ENCODE assay signal across 8 cellular contexts in the genomic region with DNA sequence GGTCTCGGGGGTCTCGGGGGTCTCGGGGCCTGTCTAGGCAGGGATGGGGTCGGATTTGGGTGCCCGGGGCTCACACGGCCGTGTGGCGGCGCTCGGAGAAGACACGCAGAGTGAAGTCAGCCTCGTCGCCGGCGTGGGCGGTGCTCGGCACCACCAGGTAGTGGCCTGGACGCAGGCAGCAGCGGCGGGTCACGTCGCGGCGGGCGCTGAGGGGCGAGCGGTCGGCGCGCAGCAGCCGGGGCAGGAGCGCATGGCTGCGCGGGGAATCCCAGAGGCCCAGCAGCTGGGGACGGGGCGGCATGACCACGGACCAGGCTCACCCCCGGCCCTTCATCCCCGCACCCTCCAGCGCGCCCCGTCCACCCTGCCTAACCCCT. TPM values are rescaled to one million over a fixed set of nuclear protein-coding genes. Genes with fewer than 3 reads are reported as not detected.
A peak's percentile ranks its signal among the peaks of the same experiment; 100 is the strongest.
DNase-seq lines count a peak whose midpoint lies in the region; ATAC-seq and TF ChIP-seq lines count a peak whose summit lies in the region.

No MANE protein-coding gene starts in this region.

- DNase-seq in AG09309 (ENCODE audit: low read depth) (no peak), endothelial cell (ENCODE audit: low spot score) (peak; percentile 47), upper lobe of right lung (peak; percentile 84), NAMALWA (ENCODE audit: low spot score) (no peak)
- DNase-seq in activated CD4-positive, alpha-beta T cell treated with anti-CD3 and anti-CD28 coated beads, Interleukin-2, amount 10 ng/mL, durations not matched to agents 7 days and 5 days, result peak; percentile 46
- peak; percentile 72 for DNase-seq in natural killer cell treated with Interleukin-12 subunit alpha and Interleukin-12 subunit beta and Interleukin-15 and Interleukin-18, amount 100 ng/mL, for 72 hours (ENCODE audit: low spot score)

- H3K9me3 ChIP-seq in HUES48 (ENCODE audit: control insufficient read depth, insufficient read depth, low read length) (no peaks in the 10 kb centered on the region), upper lobe of right lung (no peaks in the 10 kb centered on the region)

- peaks cover 45% of the 10 kb centered on the region for H3K4me1 Mint-ChIP-seq in activated CD4-positive, alpha-beta T cell treated with anti-CD3 and anti-CD28 coated beads, Interleukin-2, amount 10 ng/mL, durations not matched to agents 7 days and 5 days
- peaks cover 12% of the 10 kb centered on the region for H3K4me1 Mint-ChIP-seq in endothelial cell (ENCODE audit: unreplicated experiment)
- peaks cover 42 to 55% of the 10 kb centered on the region in 2 donors for H3K4me1 Mint-ChIP-seq in natural killer cell treated with Interleukin-12 subunit alpha and Interleukin-12 subunit beta and Interleukin-15 and Interleukin-18, amount 100 ng/mL, for 72 hours (ENCODE audit: low read depth in 2 of 2)

- peaks cover 8% of the 10 kb centered on the region for H3K27me3 ChIP-seq in HUES48 (ENCODE audit: control insufficient read depth, insufficient read depth, low read length)
- no peaks in the 10 kb centered on the region for H3K27me3 ChIP-seq in upper lobe of right lung

- intact Hi-C loops in upper lobe of right lung (cut with DNase I), result no loop called here

- peaks cover 7% of the 10 kb centered on the region for H3K27me3 Mint-ChIP-seq in activated CD4-positive, alpha-beta T cell treated with anti-CD3 and anti-CD28 coated beads, Interleukin-2, amount 10 ng/mL, durations not matched to agents 7 days and 5 days
- peaks cover 26% of the 10 kb centered on the region for H3K27me3 Mint-ChIP-seq in endothelial cell (ENCODE audit: unreplicated experiment)
- no peaks in the 10 kb centered on the region for H3K27me3 Mint-ChIP-seq in natural killer cell treated with Interleukin-12 subunit alpha and Interleukin-12 subunit beta and Interleukin-15 and Interleukin-18, amount 100 ng/mL, for 72 hours

- H3K36me3 ChIP-seq in HUES48 (ENCODE audit: control insufficient read depth, insufficient read depth, low read length) (peaks cover 10% of the 10 kb centered on the region), upper lobe of right lung (peaks cover 2% of the 10 kb centered on the region)

- H3K9me3 Mint-ChIP-seq in activated CD4-positive, alpha-beta T cell treated with anti-CD3 and anti-CD28 coated beads, Interleukin-2, amount 10 ng/mL, durations not matched to agents 7 days and 5 days, result no peaks in the 10 kb centered on the region
- no peaks in the 10 kb centered on the region for H3K9me3 Mint-ChIP-seq in endothelial cell (ENCODE audit: unreplicated experiment)
- no peaks in the 10 kb centered on the region for H3K9me3 Mint-ChIP-seq in natural killer cell treated with Interleukin-12 subunit alpha and Interleukin-12 subunit beta and Interleukin-15 and Interleukin-18, amount 100 ng/mL, for 72 hours

- TF ChIP-seq CTCF in AG09309 (IDR thresholded peaks at IDR 0.05; ENCODE audit: control insufficient read depth, insufficient read depth, low read depth, low read length, missing control alignments) (no peak), endothelial cell (IDR thresholded peaks at IDR 0.05; ENCODE audit: unreplicated experiment) (no peak), upper lobe of right lung (IDR thresholded peaks at IDR 0.05) (no peak)

- H3K4me3 ChIP-seq in AG09309 (ENCODE audit: control insufficient read depth, low read depth, low read length), result peak overlapping the region; percentile 22
- H3K4me3 ChIP-seq in HUES48 (ENCODE audit: low read depth, low read length), result peak overlapping the region; percentile 62
- H3K4me3 ChIP-seq in upper lobe of right lung, result peak overlapping the region; percentile 42

- peaks cover 1% of the 10 kb centered on the region for H3K36me3 Mint-ChIP-seq in activated CD4-positive, alpha-beta T cell treated with anti-CD3 and anti-CD28 coated beads, Interleukin-2, amount 10 ng/mL, durations not matched to agents 7 days and 5 days (ENCODE audit: low read depth)
- peaks cover 21% of the 10 kb centered on the region for H3K36me3 Mint-ChIP-seq in endothelial cell (ENCODE audit: low read depth, unreplicated experiment)
- no peaks in the 10 kb centered on the region for H3K36me3 Mint-ChIP-seq in natural killer cell treated with Interleukin-12 subunit alpha and Interleukin-12 subunit beta and Interleukin-15 and Interleukin-18, amount 100 ng/mL, for 72 hours

- peak; percentile 45 to 64 for ATAC-seq in natural killer cell treated with Interleukin-12 subunit alpha and Interleukin-12 subunit beta and Interleukin-15 and Interleukin-18, amount 100 ng/mL, for 72 hours
- ATAC-seq in upper lobe of right lung, result peak; percentile 29
- no peak for ATAC-seq in HG03097 (IDR thresholded peaks at IDR 0.05; ENCODE audit: low FRiP score, unreplicated experiment)

- H3K4me1 ChIP-seq in HUES48 (ENCODE audit: control insufficient read depth, insufficient read depth, low read length) (peaks cover 8% of the 10 kb centered on the region), upper lobe of right lung (peaks cover 33% of the 10 kb centered on the region)

- POLR2A ChIA-PET in activated CD4-positive, alpha-beta T cell treated with anti-CD3 and anti-CD28 coated beads, Interleukin-2, amount 10 ng/mL, durations not matched to agents 7 days and 5 days (lab: Charles Lee), result no interaction called here

- H3K27ac ChIP-seq in HUES48 (ENCODE audit: low read depth, low read length), result no peak overlapping the region
- H3K27ac ChIP-seq in upper lobe of right lung, result no peak overlapping the region

- CTCF ChIA-PET in activated CD4-positive, alpha-beta T cell treated with anti-CD3 and anti-CD28 coated beads, Interleukin-2, amount 10 ng/mL, durations not matched to agents 7 days and 5 days (lab: Charles Lee), result no interaction called here

- no peak overlapping the region for H3K27ac Mint-ChIP-seq in activated CD4-positive, alpha-beta T cell treated with anti-CD3 and anti-CD28 coated beads, Interleukin-2, amount 10 ng/mL, durations not matched to agents 7 days and 5 days
- H3K27ac Mint-ChIP-seq in endothelial cell (ENCODE audit: unreplicated experiment), result no peak overlapping the region
- peak overlapping the region in 1 of 2 donors; percentile 60 for H3K27ac Mint-ChIP-seq in natural killer cell treated with Interleukin-12 subunit alpha and Interleukin-12 subunit beta and Interleukin-15 and Interleukin-18, amount 100 ng/mL, for 72 hours

- no peak overlapping the region for H3K9ac ChIP-seq in HUES48 (ENCODE audit: low read depth, low read length)

- no peak overlapping the region for H3K4me3 Mint-ChIP-seq in activated CD4-positive, alpha-beta T cell treated with anti-CD3 and anti-CD28 coated beads, Interleukin-2, amount 10 ng/mL, durations not matched to agents 7 days and 5 days
- no peak overlapping the region for H3K4me3 Mint-ChIP-seq in endothelial cell (ENCODE audit: unreplicated experiment)
- H3K4me3 Mint-ChIP-seq in natural killer cell treated with Interleukin-12 subunit alpha and Interleukin-12 subunit beta and Interleukin-15 and Interleukin-18, amount 100 ng/mL, for 72 hours, result peak overlapping the region; percentile 51

RNA-seq across cellular contexts. Expression of a gene that starts 8.2 kb away (rescaled TPM):
- total RNA-seq in activated CD4-positive, alpha-beta T cell treated with anti-CD3 and anti-CD28 coated beads, Interleukin-2, amount 10 ng/mL, durations not matched to agents 7 days and 5 days, result 1 to 10 TPM; 3.5 to 3.7 TPM
- total RNA-seq in endothelial cell (ENCODE audit: unreplicated experiment) (2.9 TPM), upper lobe of right lung (14.4 TPM)
- total RNA-seq in natural killer cell treated with Interleukin-12 subunit alpha and Interleukin-12 subunit beta and Interleukin-15 and Interleukin-18, amount 100 ng/mL, for 72 hours, result 10 to 100 TPM in 1 of 2 donors, 1 to 10 TPM in 1; 3.6 to 10.4 TPM

RNA-seq across cellular contexts. Expression of a gene that starts 37.3 kb away (rescaled TPM):
- not detected for total RNA-seq in activated CD4-positive, alpha-beta T cell treated with anti-CD3 and anti-CD28 coated beads, Interleukin-2, amount 10 ng/mL, durations not matched to agents 7 days and 5 days
- total RNA-seq in endothelial cell (ENCODE audit: unreplicated experiment) (3.6 TPM), upper lobe of right lung (not detected)
- not detected for total RNA-seq in natural killer cell treated with Interleukin-12 subunit alpha and Interleukin-12 subunit beta and Interleukin-15 and Interleukin-18, amount 100 ng/mL, for 72 hours

RNA-seq across cellular contexts. Expression of a gene that starts 53.0 kb away (rescaled TPM):
- not detected for total RNA-seq in activated CD4-positive, alpha-beta T cell treated with anti-CD3 and anti-CD28 coated beads, Interleukin-2, amount 10 ng/mL, durations not matched to agents 7 days and 5 days
- total RNA-seq in endothelial cell (ENCODE audit: unreplicated experiment) (18.8 TPM), upper lobe of right lung (3.2 TPM)
- total RNA-seq in natural killer cell treated with Interleukin-12 subunit alpha and Interleukin-12 subunit beta and Interleukin-15 and Interleukin-18, amount 100 ng/mL, for 72 hours, result not detected

Comparison
In these comparisons a context has a peak if more than half of its experiments do, and no peak if none do; other contexts are left out.
1. DNase-seq: peak in activated CD4-positive, alpha-beta T cell treated with anti-CD3 and anti-CD28 coated beads, Interleukin-2, amount 10 ng/mL, durations not matched to agents 7 days and 5 days (single experiment), endothelial cell (single experiment), natural killer cell treated with Interleukin-12 subunit alpha and Interleukin-12 subunit beta and Interleukin-15 and Interleukin-18, amount 100 ng/mL, for 72 hours (single experiment) and upper lobe of right lung (single experiment); none in AG09309 (single experiment) and NAMALWA (single experiment).
2. Peak in every context shown above with its lines, with median percentiles within 50 percentile points of each other: H3K4me3 ChIP-seq.